Comparison of ENCODE assay signal across 1 cellular context in genomic region chr17:42655528-42655927, GRCh38.
TF ChIP-seq lines count a peak whose summit lies in the region.

No MANE protein-coding gene starts in this region.

TF ChIP-seq in K562, 482 proteins besides CTCF, POLR2A, EP300 and RAD21 (continued from another document):
- TF ChIP-seq HOMEZ (CRISPR knock-in tag; IDR thresholded peaks at IDR 0.05) (no peak), CHD4 (IDR thresholded peaks at IDR 0.05; ENCODE audit: insufficient read depth, insufficient replicate concordance, low read depth, low read length, poor library complexity, severe bottlenecking) (no peak), HDAC2 (IDR thresholded peaks at IDR 0.05) (no peak), ZNF408 (CRISPR knock-in tag; IDR thresholded peaks at IDR 0.05; ENCODE audit: low read depth) (no peak), CREM (IDR thresholded peaks at IDR 0.05; ENCODE audit: low read depth) (no peak), L3MBTL2 (IDR thresholded peaks at IDR 0.05) (peak; percentile 93), STAG1 (CRISPR knock-in tag; IDR thresholded peaks at IDR 0.05; ENCODE audit: borderline replicate concordance) (no peak), USF2 (CRISPR knock-in tag; IDR thresholded peaks at IDR 0.05) (peak; percentile 24; the same call in 1 of the 2 replicates), NFXL1 (CRISPR knock-in tag; IDR thresholded peaks at IDR 0.05) (no peak), HINFP (tag; conservative IDR thresholded peaks at IDR 0.05; ENCODE audit: low read depth) (no peak), ZNF175 (CRISPR knock-in tag; IDR thresholded peaks at IDR 0.05; ENCODE audit: low read depth) (no peak), PRDM10 (IDR thresholded peaks at IDR 0.05; ENCODE audit: partially characterized antibody) (no peak), HIVEP1 (CRISPR knock-in tag; IDR thresholded peaks at IDR 0.05) (no peak), SAFB2 (IDR thresholded peaks at IDR 0.05; ENCODE audit: borderline replicate concordance, low read depth, low read length, severe bottlenecking) (no peak), CREBBP (IDR thresholded peaks at IDR 0.05; ENCODE audit: low read depth, low read length) (no peak), ZNF277 (CRISPR knock-in tag; IDR thresholded peaks at IDR 0.05; ENCODE audit: borderline replicate concordance) (no peak), ZNF780A (CRISPR knock-in tag; IDR thresholded peaks at IDR 0.05) (no peak), KHSRP (IDR thresholded peaks at IDR 0.05) (no peak), NCOA6 (IDR thresholded peaks at IDR 0.05) (no peak), ZNF707 (CRISPR knock-in tag; conservative IDR thresholded peaks at IDR 0.05) (no peak), ZNF121 (CRISPR knock-in tag; conservative IDR thresholded peaks at IDR 0.05) (no peak), PCBP1 (IDR thresholded peaks at IDR 0.05; ENCODE audit: low read depth, low read length, poor library complexity, severe bottlenecking) (no peak), RBM15 (IDR thresholded peaks at IDR 0.05; ENCODE audit: insufficient read depth, low read length) (no peak), DNMT1 (IDR thresholded peaks at IDR 0.05) (no peak)
- TF ChIP-seq, protein P1, sequence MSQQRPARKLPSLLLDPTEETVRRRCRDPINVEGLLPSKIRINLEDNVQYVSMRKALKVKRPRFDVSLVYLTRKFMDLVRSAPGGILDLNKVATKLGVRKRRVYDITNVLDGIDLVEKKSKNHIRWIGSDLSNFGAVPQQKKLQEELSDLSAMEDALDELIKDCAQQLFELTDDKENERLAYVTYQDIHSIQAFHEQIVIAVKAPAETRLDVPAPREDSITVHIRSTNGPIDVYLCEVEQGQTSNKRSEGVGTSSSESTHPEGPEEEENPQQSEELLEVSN (IDR thresholded peaks at IDR 0.05; ENCODE audit: borderline replicate concordance in 1 of 2, extremely low read depth in 1 of 2, insufficient read depth in 1 of 2, insufficient read length in 1 of 2, low read depth in 1 of 2, low read length in 1 of 2, poor library complexity in 1 of 2, severe bottlenecking in 1 of 2): peak; percentile 40 to 55
- TF ChIP-seq, protein P2, sequence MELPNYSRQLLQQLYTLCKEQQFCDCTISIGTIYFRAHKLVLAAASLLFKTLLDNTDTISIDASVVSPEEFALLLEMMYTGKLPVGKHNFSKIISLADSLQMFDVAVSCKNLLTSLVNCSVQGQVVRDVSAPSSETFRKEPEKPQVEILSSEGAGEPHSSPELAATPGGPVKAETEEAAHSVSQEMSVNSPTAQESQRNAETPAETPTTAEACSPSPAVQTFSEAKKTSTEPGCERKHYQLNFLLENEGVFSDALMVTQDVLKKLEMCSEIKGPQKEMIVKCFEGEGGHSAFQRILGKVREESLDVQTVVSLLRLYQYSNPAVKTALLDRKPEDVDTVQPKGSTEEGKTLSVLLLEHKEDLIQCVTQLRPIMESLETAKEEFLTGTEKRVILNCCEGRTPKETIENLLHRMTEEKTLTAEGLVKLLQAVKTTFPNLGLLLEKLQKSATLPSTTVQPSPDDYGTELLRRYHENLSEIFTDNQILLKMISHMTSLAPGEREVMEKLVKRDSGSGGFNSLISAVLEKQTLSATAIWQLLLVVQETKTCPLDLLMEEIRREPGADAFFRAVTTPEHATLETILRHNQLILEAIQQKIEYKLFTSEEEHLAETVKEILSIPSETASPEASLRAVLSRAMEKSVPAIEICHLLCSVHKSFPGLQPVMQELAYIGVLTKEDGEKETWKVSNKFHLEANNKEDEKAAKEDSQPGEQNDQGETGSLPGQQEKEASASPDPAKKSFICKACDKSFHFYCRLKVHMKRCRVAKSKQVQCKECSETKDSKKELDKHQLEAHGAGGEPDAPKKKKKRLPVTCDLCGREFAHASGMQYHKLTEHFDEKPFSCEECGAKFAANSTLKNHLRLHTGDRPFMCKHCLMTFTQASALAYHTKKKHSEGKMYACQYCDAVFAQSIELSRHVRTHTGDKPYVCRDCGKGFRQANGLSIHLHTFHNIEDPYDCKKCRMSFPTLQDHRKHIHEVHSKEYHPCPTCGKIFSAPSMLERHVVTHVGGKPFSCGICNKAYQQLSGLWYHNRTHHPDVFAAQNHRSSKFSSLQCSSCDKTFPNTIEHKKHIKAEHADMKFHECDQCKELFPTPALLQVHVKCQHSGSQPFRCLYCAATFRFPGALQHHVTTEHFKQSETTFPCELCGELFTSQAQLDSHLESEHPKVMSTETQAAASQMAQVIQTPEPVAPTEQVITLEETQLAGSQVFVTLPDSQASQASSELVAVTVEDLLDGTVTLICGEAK (IDR thresholded peaks at IDR 0.05): no peak
- TF ChIP-seq, protein P2 (CRISPR knock-in tag; IDR thresholded peaks at IDR 0.05): no peak
- TF ChIP-seq, protein P3, sequence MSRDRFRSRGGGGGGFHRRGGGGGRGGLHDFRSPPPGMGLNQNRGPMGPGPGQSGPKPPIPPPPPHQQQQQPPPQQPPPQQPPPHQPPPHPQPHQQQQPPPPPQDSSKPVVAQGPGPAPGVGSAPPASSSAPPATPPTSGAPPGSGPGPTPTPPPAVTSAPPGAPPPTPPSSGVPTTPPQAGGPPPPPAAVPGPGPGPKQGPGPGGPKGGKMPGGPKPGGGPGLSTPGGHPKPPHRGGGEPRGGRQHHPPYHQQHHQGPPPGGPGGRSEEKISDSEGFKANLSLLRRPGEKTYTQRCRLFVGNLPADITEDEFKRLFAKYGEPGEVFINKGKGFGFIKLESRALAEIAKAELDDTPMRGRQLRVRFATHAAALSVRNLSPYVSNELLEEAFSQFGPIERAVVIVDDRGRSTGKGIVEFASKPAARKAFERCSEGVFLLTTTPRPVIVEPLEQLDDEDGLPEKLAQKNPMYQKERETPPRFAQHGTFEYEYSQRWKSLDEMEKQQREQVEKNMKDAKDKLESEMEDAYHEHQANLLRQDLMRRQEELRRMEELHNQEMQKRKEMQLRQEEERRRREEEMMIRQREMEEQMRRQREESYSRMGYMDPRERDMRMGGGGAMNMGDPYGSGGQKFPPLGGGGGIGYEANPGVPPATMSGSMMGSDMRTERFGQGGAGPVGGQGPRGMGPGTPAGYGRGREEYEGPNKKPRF (IDR thresholded peaks at IDR 0.05; ENCODE audit: low read depth, low read length): no peak
- TF ChIP-seq, protein P4, sequence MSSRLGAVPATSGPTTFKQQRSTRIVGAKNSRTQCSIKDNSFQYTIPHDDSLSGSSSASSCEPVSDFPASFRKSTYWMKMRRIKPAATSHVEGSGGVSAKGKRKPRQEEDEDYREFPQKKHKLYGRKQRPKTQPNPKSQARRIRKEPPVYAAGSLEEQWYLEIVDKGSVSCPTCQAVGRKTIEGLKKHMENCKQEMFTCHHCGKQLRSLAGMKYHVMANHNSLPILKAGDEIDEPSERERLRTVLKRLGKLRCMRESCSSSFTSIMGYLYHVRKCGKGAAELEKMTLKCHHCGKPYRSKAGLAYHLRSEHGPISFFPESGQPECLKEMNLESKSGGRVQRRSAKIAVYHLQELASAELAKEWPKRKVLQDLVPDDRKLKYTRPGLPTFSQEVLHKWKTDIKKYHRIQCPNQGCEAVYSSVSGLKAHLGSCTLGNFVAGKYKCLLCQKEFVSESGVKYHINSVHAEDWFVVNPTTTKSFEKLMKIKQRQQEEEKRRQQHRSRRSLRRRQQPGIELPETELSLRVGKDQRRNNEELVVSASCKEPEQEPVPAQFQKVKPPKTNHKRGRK (tag; IDR thresholded peaks at IDR 0.05): no peak
- TF ChIP-seq, protein P5, sequence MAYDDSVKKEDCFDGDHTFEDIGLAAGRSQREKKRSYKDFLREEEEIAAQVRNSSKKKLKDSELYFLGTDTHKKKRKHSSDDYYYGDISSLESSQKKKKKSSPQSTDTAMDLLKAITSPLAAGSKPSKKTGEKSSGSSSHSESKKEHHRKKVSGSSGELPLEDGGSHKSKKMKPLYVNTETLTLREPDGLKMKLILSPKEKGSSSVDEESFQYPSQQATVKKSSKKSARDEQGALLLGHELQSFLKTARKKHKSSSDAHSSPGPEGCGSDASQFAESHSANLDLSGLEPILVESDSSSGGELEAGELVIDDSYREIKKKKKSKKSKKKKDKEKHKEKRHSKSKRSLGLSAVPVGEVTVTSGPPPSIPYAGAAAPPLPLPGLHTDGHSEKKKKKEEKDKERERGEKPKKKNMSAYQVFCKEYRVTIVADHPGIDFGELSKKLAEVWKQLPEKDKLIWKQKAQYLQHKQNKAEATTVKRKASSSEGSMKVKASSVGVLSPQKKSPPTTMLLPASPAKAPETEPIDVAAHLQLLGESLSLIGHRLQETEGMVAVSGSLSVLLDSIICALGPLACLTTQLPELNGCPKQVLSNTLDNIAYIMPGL (CRISPR knock-in tag; IDR thresholded peaks at IDR 0.05): no peak
